Comparison of ENCODE assay signal across 8 cellular contexts in genomic region chr18:3411854-3412268, GRCh38. TPM values are rescaled to one million over a fixed set of nuclear protein-coding genes. Genes with fewer than 3 reads are reported as not detected.
DNase-seq lines count a peak whose midpoint lies in the region; ATAC-seq, FAIRE-seq and TF ChIP-seq lines count a peak whose summit lies in the region.

No MANE protein-coding gene starts in this region.

- H3K9me3 ChIP-seq in PC-9 (ENCODE audit: insufficient read depth, low read depth) (no peaks in the 10 kb centered on the region), kidney (ENCODE audit: control insufficient read depth in 1 of 2, low read length in 2 of 2) (no peaks in the 10 kb centered on the region), BE2C (no peaks in the 10 kb centered on the region)

- H3K4me1 ChIP-seq in PC-9 (replicated peaks; ENCODE audit: insufficient read depth) = peaks cover 58% of the 10 kb centered on the region
- no peaks in the 10 kb centered on the region for H3K4me1 ChIP-seq in kidney (ENCODE audit: control insufficient read depth in 1 of 2, insufficient read depth in 1 of 2, low read depth in 1 of 2, low read length in 2 of 2)
- no peaks in the 10 kb centered on the region for H3K4me1 ChIP-seq in BE2C

- peak overlapping the region; percentile 21 for H3K4me3 Mint-ChIP-seq in activated naive CD8-positive, alpha-beta T cell treated with anti-CD3 and anti-CD28 coated beads, Interleukin-2, amount 50 U/mL, for 24 hours
- H3K4me3 Mint-ChIP-seq in stimulated activated naive CD8-positive, alpha-beta T cell treated with anti-CD3 and anti-CD28 coated beads, Interleukin-15, amount 100 ng/mL, for 72 hours = peak overlapping the region; percentile 49 to 73
- no peak overlapping the region for H3K4me3 Mint-ChIP-seq in chondrocyte (ENCODE audit: unreplicated experiment)

- intact Hi-C loops in PC-9 (cut with micrococcal nuclease; ENCODE audit: unreplicated experiment) = loop anchor here (1.0 to 5.0 kb wide), 5 partner anchors 29 to 183 kb away; no protein-coding TSS in a partner anchor
- intact Hi-C loops in kidney (cut with DNase I) = no loop called here

- no peak for FAIRE-seq in kidney (lab: Jason Lieb, UNC)

- CTCF ChIA-PET in PC-9 (lab: Charles Lee) = interaction anchor here (0.6 to 2.0 kb wide), 8 partner anchors 8 to 278 kb away, joined by 3 to 13 read pairs (median 4); no protein-coding TSS in a partner anchor

- no peak for TF ChIP-seq CTCF in PC-9 (conservative IDR thresholded peaks at IDR 0.05)
- no peak for TF ChIP-seq CTCF in kidney (IDR thresholded peaks at IDR 0.05; ENCODE audit: borderline replicate concordance, extremely low read depth, insufficient read depth)
- TF ChIP-seq CTCF in chondrocyte (IDR thresholded peaks at IDR 0.05) = no peak
- no peak for TF ChIP-seq CTCF in BE2C (IDR thresholded peaks at IDR 0.05; ENCODE audit: low read depth, low read length)

- H3K36me3 ChIP-seq in PC-9 (ENCODE audit: low read depth) = peaks cover 27% of the 10 kb centered on the region
- no peaks in the 10 kb centered on the region for H3K36me3 ChIP-seq in kidney (ENCODE audit: control insufficient read depth in 1 of 2, insufficient read depth in 2 of 2, low read length in 2 of 2)
- H3K36me3 ChIP-seq in BE2C = no peaks in the 10 kb centered on the region

- no peaks in the 10 kb centered on the region for H3K27me3 Mint-ChIP-seq in activated naive CD8-positive, alpha-beta T cell treated with anti-CD3 and anti-CD28 coated beads, Interleukin-2, amount 50 U/mL, for 24 hours
- H3K27me3 Mint-ChIP-seq in stimulated activated naive CD8-positive, alpha-beta T cell treated with anti-CD3 and anti-CD28 coated beads, Interleukin-15, amount 100 ng/mL, for 72 hours = peaks cover 7% of the 10 kb centered on the region
- H3K27me3 Mint-ChIP-seq in chondrocyte (ENCODE audit: low read depth) = no peaks in the 10 kb centered on the region

- H3K9ac ChIP-seq in kidney (ENCODE audit: low read length in 2 of 2) = no peak overlapping the region

- peaks cover 58% of the 10 kb centered on the region for H3F3A ChIP-seq in PC-9 (ENCODE audit: insufficient read depth, low read depth)

- BruUV-seq in PC-9 (replicated peaks; lab: Mats Ljungman, UMichigan) = no TSS peak

- POLR2A ChIA-PET in PC-9 (lab: Charles Lee; ENCODE audit: unreplicated experiment) = interaction anchor here (0.5 to 2.3 kb wide), 16 partner anchors 24 to 531 kb away, joined by 3 to 77 read pairs (median 8); no protein-coding TSS in a partner anchor

- no peaks in the 10 kb centered on the region for H3K9me2 ChIP-seq in PC-9 (ENCODE audit: insufficient read depth)

- H4K20me1 ChIP-seq in PC-9 (ENCODE audit: insufficient read depth) = no peaks in the 10 kb centered on the region

- peak; percentile 72 to 86 for DNase-seq in PC-9
- peak; percentile 40 for DNase-seq in activated naive CD8-positive, alpha-beta T cell treated with anti-CD3 and anti-CD28 coated beads, Interleukin-2, amount 50 U/mL, for 24 hours
- no peak for DNase-seq in kidney
- peak in 1 of 2 donors; percentile 21 for DNase-seq in stimulated activated naive CD8-positive, alpha-beta T cell treated with anti-CD3 and anti-CD28 coated beads, Interleukin-15, amount 100 ng/mL, for 72 hours
- no peak for DNase-seq in stimulated activated naive CD4-positive, alpha-beta T cell (lab: John Stamatoyannopoulos, UW)
- DNase-seq in chondrocyte (ENCODE audit: low spot score) = no peak
- DNase-seq in foreskin melanocyte = no peak
- DNase-seq in BE2C = no peak

- peak overlapping the region; percentile 70 for H2AFZ ChIP-seq in PC-9

- H3K79me2 ChIP-seq in PC-9 (ENCODE audit: low read depth) = peaks cover 54% of the 10 kb centered on the region

- no peaks in the 10 kb centered on the region for H3K36me3 Mint-ChIP-seq in activated naive CD8-positive, alpha-beta T cell treated with anti-CD3 and anti-CD28 coated beads, Interleukin-2, amount 50 U/mL, for 24 hours (ENCODE audit: low read depth)
- H3K36me3 Mint-ChIP-seq in chondrocyte (ENCODE audit: low read depth) = no peaks in the 10 kb centered on the region

- H3K4me3 ChIP-seq in PC-9 (peak overlapping the region; percentile 68), kidney (ENCODE audit: low read length in 2 of 2) (peak overlapping the region; percentile 39 to 52), BE2C (ENCODE audit: low read depth, low read length) (no peak overlapping the region)

- H3K9me3 Mint-ChIP-seq in activated naive CD8-positive, alpha-beta T cell treated with anti-CD3 and anti-CD28 coated beads, Interleukin-2, amount 50 U/mL, for 24 hours = no peaks in the 10 kb centered on the region
- H3K9me3 Mint-ChIP-seq in stimulated activated naive CD8-positive, alpha-beta T cell treated with anti-CD3 and anti-CD28 coated beads, Interleukin-15, amount 100 ng/mL, for 72 hours = peaks cover 0 to 4% of the 10 kb centered on the region in 2 donors
- H3K9me3 Mint-ChIP-seq in chondrocyte (ENCODE audit: low read depth) = no peaks in the 10 kb centered on the region

- peak overlapping the region; percentile 96 for H3K27ac ChIP-seq in PC-9
- no peak overlapping the region for H3K27ac ChIP-seq in kidney (ENCODE audit: low read depth in 2 of 2, low read length in 2 of 2)

- H3K4me2 ChIP-seq in PC-9 = peak overlapping the region; percentile 90

- H3K27ac Mint-ChIP-seq in activated naive CD8-positive, alpha-beta T cell treated with anti-CD3 and anti-CD28 coated beads, Interleukin-2, amount 50 U/mL, for 24 hours = peak overlapping the region; percentile 72
- H3K27ac Mint-ChIP-seq in stimulated activated naive CD8-positive, alpha-beta T cell treated with anti-CD3 and anti-CD28 coated beads, Interleukin-15, amount 100 ng/mL, for 72 hours = peak overlapping the region; percentile 31 to 44
- no peak overlapping the region for H3K27ac Mint-ChIP-seq in chondrocyte (ENCODE audit: unreplicated experiment)

- ATAC-seq in activated naive CD8-positive, alpha-beta T cell treated with anti-CD3 and anti-CD28 coated beads, Interleukin-2, amount 50 U/mL, for 24 hours = no peak
- ATAC-seq in stimulated activated naive CD8-positive, alpha-beta T cell treated with anti-CD3 and anti-CD28 coated beads, Interleukin-15, amount 100 ng/mL, for 72 hours = peak; percentile 60

- H3K27me3 ChIP-seq in PC-9 (ENCODE audit: insufficient read depth, low read depth) (no peaks in the 10 kb centered on the region), BE2C (no peaks in the 10 kb centered on the region)

- H3K4me1 Mint-ChIP-seq in activated naive CD8-positive, alpha-beta T cell treated with anti-CD3 and anti-CD28 coated beads, Interleukin-2, amount 50 U/mL, for 24 hours = peaks cover 17% of the 10 kb centered on the region
- peaks cover 15% of the 10 kb centered on the region for H3K4me1 Mint-ChIP-seq in stimulated activated naive CD8-positive, alpha-beta T cell treated with anti-CD3 and anti-CD28 coated beads, Interleukin-15, amount 100 ng/mL, for 72 hours
- H3K4me1 Mint-ChIP-seq in chondrocyte (ENCODE audit: low read depth) = no peaks in the 10 kb centered on the region

RNA-seq across cellular contexts. Expression of gene TGIF1, which starts 38.1 kb away (rescaled TPM):
- 188 and 203 TPM in 2 replicates for total RNA-seq in PC-9 (2021)
- total RNA-seq in kidney = 93.8 TPM
- 38.5 TPM for polyA plus RNA-seq in kidney (ENCODE audit: insufficient read depth, low read depth, low replicate concordance)
- 26.5 to 67.0 TPM (median 58.5 TPM) in 3 replicates for total RNA-seq in chondrocyte
- polyA plus RNA-seq in BE2C (2012; ENCODE audit: insufficient read depth, insufficient read length, low read depth) = not detected

Comparison
In these comparisons a context has a peak if more than half of its experiments do, and no peak if none do; other contexts are left out.
1. DNase-seq: peak in PC-9 (2 of 2) and activated naive CD8-positive, alpha-beta T cell treated with anti-CD3 and anti-CD28 coated beads, Interleukin-2, amount 50 U/mL, for 24 hours (single experiment); none in kidney (single experiment), stimulated activated naive CD4-positive, alpha-beta T cell (0 of 6), chondrocyte (single experiment), foreskin melanocyte (single experiment) and BE2C (single experiment).